8 cellular contexts compared by ENCODE assay signal in genomic region chr3:184811663-184811998, GRCh38. TPM values are rescaled to one million over a fixed set of nuclear protein-coding genes. Genes with fewer than 3 reads are reported as not detected.
DNase-seq lines count a peak whose midpoint lies in the region; ATAC-seq and TF ChIP-seq lines count a peak whose summit lies in the region.

No MANE protein-coding gene starts in this region.

- peak overlapping the region; percentile 100 for H3K4me3 Mint-ChIP-seq in Caco-2 (ENCODE audit: unreplicated experiment)

- no peaks in the 10 kb centered on the region for H3K36me3 ChIP-seq in Caco-2 (ENCODE audit: control insufficient read depth, insufficient read depth, low read length)
- peaks cover 7% of the 10 kb centered on the region; the same call in 1 of the 2 replicates for H3K36me3 ChIP-seq in Panc1 (ENCODE audit: control insufficient read depth, insufficient read depth, low read length)
- peaks cover 2% of the 10 kb centered on the region in 2 experiments for H3K36me3 ChIP-seq in trophoblast cell (ENCODE audit: control insufficient read depth in 1 of 2, insufficient read depth in 2 of 2, low read length in 2 of 2)

- POLR2A ChIA-PET in Caco-2 (lab: Charles Lee) = no interaction called here
- POLR2A ChIA-PET in Panc1 (lab: Charles Lee) = interaction anchor here (0.6 kb wide), 1 partner anchor 49 kb away, joined by 4 read pairs; no protein-coding TSS in a partner anchor

- H3K27ac ChIP-seq in Panc1 (ENCODE audit: low read length) = peak overlapping the region; percentile 88
- H3K27ac ChIP-seq in trophoblast cell (ENCODE audit: low read depth, low read length) = no peak overlapping the region

- H4K91ac ChIP-seq in trophoblast cell (ENCODE audit: low read depth, low read length) = no peak overlapping the region

- intact Hi-C loops in Caco-2 (cut with micrococcal nuclease; ENCODE audit: unreplicated experiment) = no loop called here
- intact Hi-C loops in Panc1 (cut with micrococcal nuclease; ENCODE audit: unreplicated experiment) = no loop called here

- peaks cover 13% of the 10 kb centered on the region for H3K4me1 Mint-ChIP-seq in Caco-2 (ENCODE audit: low read depth, unreplicated experiment)

- no peaks in the 10 kb centered on the region for H3K27me3 ChIP-seq in Caco-2 (replicated peaks; ENCODE audit: control insufficient read depth, insufficient read depth, low read length)
- H3K27me3 ChIP-seq in Panc1 (ENCODE audit: control insufficient read depth, insufficient read depth, low read length) = no peaks in the 10 kb centered on the region; the same call in 1 of the 2 replicates
- no peaks in the 10 kb centered on the region for H3K27me3 ChIP-seq in trophoblast cell (ENCODE audit: insufficient read depth, low read length)

- WGBS in trophoblast cell (ENCODE audit: extremely low coverage, insufficient coverage, insufficient read length) = no CpG with 5 or more reads among the region's 3 CpGs

- no peak overlapping the region for H2BK12ac ChIP-seq in trophoblast cell (ENCODE audit: low read length)

- no peaks in the 10 kb centered on the region for H3K9me3 ChIP-seq in Caco-2
- H3K9me3 ChIP-seq in Panc1 (ENCODE audit: control insufficient read depth, insufficient read depth, low read depth, low read length) = no peaks in the 10 kb centered on the region
- H3K9me3 ChIP-seq in trophoblast cell (ENCODE audit: insufficient read depth, low read depth, low read length) = no peaks in the 10 kb centered on the region

- H3K18ac ChIP-seq in trophoblast cell (ENCODE audit: low read length) = no peak overlapping the region

- in situ Hi-C loops in Panc1 (cut with HindIII; ENCODE audit: low pct_unique_long_range_greater_than_20kb, low sequenced_read_pairs) = no loop called here

- H3K4me3 ChIP-seq in Caco-2 (ENCODE audit: low read depth, low read length) = peak overlapping the region; percentile 23
- peak overlapping the region; percentile 90 to 98 for H3K4me3 ChIP-seq in Panc1 (ENCODE audit: low read depth in 2 of 2, low read length in 2 of 2)
- peak overlapping the region; percentile 94 for H3K4me3 ChIP-seq in epithelial cell of proximal tubule (ENCODE audit: low read depth, low read length)
- no peak overlapping the region for H3K4me3 ChIP-seq in trophoblast cell (ENCODE audit: low read depth, low read length)

- no peak overlapping the region for H2BK120ac ChIP-seq in trophoblast cell (ENCODE audit: insufficient read depth, low read length, poor library complexity)

- peak overlapping the region; percentile 96 for H3K27ac Mint-ChIP-seq in Caco-2 (ENCODE audit: unreplicated experiment)

- no peak overlapping the region for H3K4ac ChIP-seq in trophoblast cell (ENCODE audit: low read depth, low read length)

- H3K36me3 Mint-ChIP-seq in Caco-2 (ENCODE audit: insufficient read depth, unreplicated experiment) = peaks cover 7% of the 10 kb centered on the region

- H3K79me2 ChIP-seq in trophoblast cell (ENCODE audit: control insufficient read depth, insufficient read depth, low read length, poor library complexity) = peaks cover 2% of the 10 kb centered on the region

- H3K27me3 Mint-ChIP-seq in Caco-2 (ENCODE audit: insufficient read depth, unreplicated experiment) = no peaks in the 10 kb centered on the region

- DNase-seq in Caco-2 (no peak), Panc1 (ENCODE audit: low read depth, low spot score) (no peak), epithelial cell of proximal tubule (ENCODE audit: low read depth) (no peak), trophoblast cell (no peak), NCI-H1417 (lab: John Stamatoyannopoulos, UW) (no peak), middle frontal gyrus (ENCODE audit: extremely low spot score, low spot score) (no peak), DMS53 treated with DMSO at 0.1 percent for 48 hours (lab: John Stamatoyannopoulos, UW; ENCODE audit: unreplicated experiment) (no peak)

- H3K79me1 ChIP-seq in trophoblast cell (ENCODE audit: low read length) = peaks cover 2% of the 10 kb centered on the region

- BruUV-seq in Caco-2 (replicated peaks; lab: Mats Ljungman, UMichigan) (no TSS peak), Panc1 (replicated peaks; lab: Mats Ljungman, UMichigan) (no TSS peak)

- peak overlapping the region; percentile 90 for H3K4me2 ChIP-seq in trophoblast cell (ENCODE audit: low read length)

- H3K9ac ChIP-seq in trophoblast cell (ENCODE audit: low read length) = no peak overlapping the region

- no peak overlapping the region for H4K12ac ChIP-seq in trophoblast cell (ENCODE audit: low read depth, low read length)

- H4K8ac ChIP-seq in trophoblast cell (ENCODE audit: low read depth, low read length) = no peak overlapping the region

- TF ChIP-seq CTCF in Caco-2 (IDR thresholded peaks at IDR 0.05; ENCODE audit: insufficient read depth in 1 of 2, low read depth in 1 of 2, low read length in 1 of 2, severe bottlenecking in 1 of 2, unreplicated experiment in 1 of 2) (no peak), Panc1 (IDR thresholded peaks at IDR 0.05) (no peak), epithelial cell of proximal tubule (conservative IDR thresholded peaks at IDR 0.05; ENCODE audit: low read depth, low read length) (no peak)

- no peak overlapping the region for H2AK5ac ChIP-seq in trophoblast cell (ENCODE audit: low read length)

- ATAC-seq in Panc1 (no peak), GM19035 (IDR thresholded peaks at IDR 0.05; ENCODE audit: unreplicated experiment) (no peak)

- no peak overlapping the region for H3K14ac ChIP-seq in trophoblast cell (ENCODE audit: low read length)

- H3K23ac ChIP-seq in trophoblast cell (ENCODE audit: low read length) = no peak overlapping the region

- CTCF ChIA-PET in Caco-2 (lab: Charles Lee) = no interaction called here
- CTCF ChIA-PET in Panc1 (lab: Charles Lee) = interaction anchor here (0.7 to 0.9 kb wide), 2 partner anchors 26 to 439 kb away, joined by 3 to 5 read pairs; no protein-coding TSS in a partner anchor

- H2AFZ ChIP-seq in trophoblast cell (ENCODE audit: insufficient read depth, low read length, poor library complexity) = no peak overlapping the region

- no peaks in the 10 kb centered on the region for H3K9me3 Mint-ChIP-seq in Caco-2 (ENCODE audit: unreplicated experiment)

- H3K4me1 ChIP-seq in Caco-2 = peaks cover 4% of the 10 kb centered on the region; the same call in 1 of the 2 replicates
- H3K4me1 ChIP-seq in Panc1 (ENCODE audit: control insufficient read depth, insufficient read depth, low read length) = peaks cover 13% of the 10 kb centered on the region
- peaks cover 3 to 4% of the 10 kb centered on the region in 2 experiments for H3K4me1 ChIP-seq in trophoblast cell (ENCODE audit: control insufficient read depth in 1 of 2, insufficient read depth in 2 of 2, low read length in 2 of 2)

- no peak overlapping the region for H2BK5ac ChIP-seq in trophoblast cell (ENCODE audit: low read depth, low read length, poor library complexity)

RNA-seq across cellular contexts. Expression of gene VPS8, which starts 0.3 kb away (rescaled TPM):
- total RNA-seq in Caco-2 (2022) (41.7 and 44.7 TPM in 2 replicates), Panc1 (2021; ENCODE audit: unreplicated experiment) (72.3 TPM), epithelial cell of proximal tubule (13.2 and 16.7 TPM in 2 replicates)
- polyA plus RNA-seq in Panc1 (2012; ENCODE audit: insufficient read length) = 20.5 TPM
- polyA plus RNA-seq in trophoblast cell (2013) = 9.8 and 10.1 TPM in 2 replicates
